Comparison of ENCODE assay signal across 3 cellular contexts in genomic region chr19:45273532-45273877, GRCh38.
TF ChIP-seq lines count a peak whose summit lies in the region.

No MANE protein-coding gene starts in this region.

TF ChIP-seq in IMR-90, 13 proteins besides CTCF, POLR2A, EP300 and RAD21:
- TF ChIP-seq USF2 (IDR thresholded peaks at IDR 0.05; ENCODE audit: low read depth, low read length) (no peak), CHD1 (IDR thresholded peaks at IDR 0.05; ENCODE audit: low read depth, low read length) (no peak), MAFK (IDR thresholded peaks at IDR 0.05; ENCODE audit: low read depth, low read length) (no peak), RFX5 (IDR thresholded peaks at IDR 0.05; ENCODE audit: low read depth, low read length) (no peak), SMC3 (IDR thresholded peaks at IDR 0.05; ENCODE audit: low read depth, low read length) (no peak), CEBPB (IDR thresholded peaks at IDR 0.05; ENCODE audit: low read depth, low read length) (no peak), MXI1 (IDR thresholded peaks at IDR 0.05; ENCODE audit: borderline replicate concordance, low read depth, low read length) (no peak), MAZ (IDR thresholded peaks at IDR 0.05; ENCODE audit: borderline replicate concordance, low read depth, low read length) (no peak)
- TF ChIP-seq, protein P1, sequence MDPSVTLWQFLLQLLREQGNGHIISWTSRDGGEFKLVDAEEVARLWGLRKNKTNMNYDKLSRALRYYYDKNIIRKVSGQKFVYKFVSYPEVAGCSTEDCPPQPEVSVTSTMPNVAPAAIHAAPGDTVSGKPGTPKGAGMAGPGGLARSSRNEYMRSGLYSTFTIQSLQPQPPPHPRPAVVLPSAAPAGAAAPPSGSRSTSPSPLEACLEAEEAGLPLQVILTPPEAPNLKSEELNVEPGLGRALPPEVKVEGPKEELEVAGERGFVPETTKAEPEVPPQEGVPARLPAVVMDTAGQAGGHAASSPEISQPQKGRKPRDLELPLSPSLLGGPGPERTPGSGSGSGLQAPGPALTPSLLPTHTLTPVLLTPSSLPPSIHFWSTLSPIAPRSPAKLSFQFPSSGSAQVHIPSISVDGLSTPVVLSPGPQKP (IDR thresholded peaks at IDR 0.05; ENCODE audit: borderline replicate concordance, low read depth, low read length) = no peak

TF ChIP-seq in GM12878, 131 proteins besides CTCF, POLR2A, EP300 and RAD21:
- TF ChIP-seq CREM (IDR thresholded peaks at IDR 0.05; ENCODE audit: low read depth) = no peak
- no peak for TF ChIP-seq PML (IDR thresholded peaks at IDR 0.05; ENCODE audit: low read length)
- no peak for TF ChIP-seq MTA2 (IDR thresholded peaks at IDR 0.05; ENCODE audit: low read depth)

TF ChIP-seq in HepG2, 621 proteins besides CTCF, POLR2A, EP300 and RAD21:
- TF ChIP-seq DMTF1 (CRISPR knock-in tag; IDR thresholded peaks at IDR 0.05) (0 out of 2 replicates have a peak, but pooled peaks have one; percentile 68), ONECUT2 (CRISPR knock-in tag; IDR thresholded peaks at IDR 0.05) (peak; percentile 86), THAP9 (CRISPR knock-in tag; IDR thresholded peaks at IDR 0.05; ENCODE audit: borderline replicate concordance) (0 out of 2 replicates have a peak, but pooled peaks have one; percentile 2), KAT2B (IDR thresholded peaks at IDR 0.05; ENCODE audit: borderline replicate concordance, low read depth, low read length) (0 out of 2 replicates have a peak, but pooled peaks have one; percentile 8), KDM6A (CRISPR knock-in tag; IDR thresholded peaks at IDR 0.05; ENCODE audit: low read depth) (0 out of 2 replicates have a peak, but pooled peaks have one; percentile 4), CHD4 (IDR thresholded peaks at IDR 0.05; ENCODE audit: borderline replicate concordance, low read length) (0 out of 2 replicates have a peak, but pooled peaks have one; percentile 8), ZNF224 (CRISPR knock-in tag; IDR thresholded peaks at IDR 0.05) (peak; percentile 13; the same call in 1 of the 2 replicates), ZBTB4 (CRISPR knock-in tag; IDR thresholded peaks at IDR 0.05; ENCODE audit: borderline replicate concordance) (0 out of 2 replicates have a peak, but pooled peaks have one; percentile 6), ZNF510 (CRISPR knock-in tag; IDR thresholded peaks at IDR 0.05; ENCODE audit: low read depth) (0 out of 2 replicates have a peak, but pooled peaks have one; percentile 15), YEATS2 (CRISPR knock-in tag; IDR thresholded peaks at IDR 0.05; ENCODE audit: borderline replicate concordance) (no peak)
- TF ChIP-seq, protein P2, sequence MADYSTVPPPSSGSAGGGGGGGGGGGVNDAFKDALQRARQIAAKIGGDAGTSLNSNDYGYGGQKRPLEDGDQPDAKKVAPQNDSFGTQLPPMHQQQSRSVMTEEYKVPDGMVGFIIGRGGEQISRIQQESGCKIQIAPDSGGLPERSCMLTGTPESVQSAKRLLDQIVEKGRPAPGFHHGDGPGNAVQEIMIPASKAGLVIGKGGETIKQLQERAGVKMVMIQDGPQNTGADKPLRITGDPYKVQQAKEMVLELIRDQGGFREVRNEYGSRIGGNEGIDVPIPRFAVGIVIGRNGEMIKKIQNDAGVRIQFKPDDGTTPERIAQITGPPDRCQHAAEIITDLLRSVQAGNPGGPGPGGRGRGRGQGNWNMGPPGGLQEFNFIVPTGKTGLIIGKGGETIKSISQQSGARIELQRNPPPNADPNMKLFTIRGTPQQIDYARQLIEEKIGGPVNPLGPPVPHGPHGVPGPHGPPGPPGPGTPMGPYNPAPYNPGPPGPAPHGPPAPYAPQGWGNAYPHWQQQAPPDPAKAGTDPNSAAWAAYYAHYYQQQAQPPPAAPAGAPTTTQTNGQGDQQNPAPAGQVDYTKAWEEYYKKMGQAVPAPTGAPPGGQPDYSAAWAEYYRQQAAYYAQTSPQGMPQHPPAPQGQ (CRISPR knock-in tag; IDR thresholded peaks at IDR 0.05; ENCODE audit: borderline replicate concordance) = no peak
- TF ChIP-seq, protein P3, sequence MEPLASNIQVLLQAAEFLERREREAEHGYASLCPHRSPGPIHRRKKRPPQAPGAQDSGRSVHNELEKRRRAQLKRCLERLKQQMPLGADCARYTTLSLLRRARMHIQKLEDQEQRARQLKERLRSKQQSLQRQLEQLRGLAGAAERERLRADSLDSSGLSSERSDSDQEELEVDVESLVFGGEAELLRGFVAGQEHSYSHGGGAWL (CRISPR knock-in tag; IDR thresholded peaks at IDR 0.05) = 0 out of 2 replicates have a peak, but pooled peaks have one; percentile 8
- TF ChIP-seq, protein P4, sequence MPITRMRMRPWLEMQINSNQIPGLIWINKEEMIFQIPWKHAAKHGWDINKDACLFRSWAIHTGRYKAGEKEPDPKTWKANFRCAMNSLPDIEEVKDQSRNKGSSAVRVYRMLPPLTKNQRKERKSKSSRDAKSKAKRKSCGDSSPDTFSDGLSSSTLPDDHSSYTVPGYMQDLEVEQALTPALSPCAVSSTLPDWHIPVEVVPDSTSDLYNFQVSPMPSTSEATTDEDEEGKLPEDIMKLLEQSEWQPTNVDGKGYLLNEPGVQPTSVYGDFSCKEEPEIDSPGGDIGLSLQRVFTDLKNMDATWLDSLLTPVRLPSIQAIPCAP (CRISPR knock-in tag; IDR thresholded peaks at IDR 0.05; ENCODE audit: low read depth) = no peak
